30 cellular contexts compared by ENCODE assay signal in the genomic region with DNA sequence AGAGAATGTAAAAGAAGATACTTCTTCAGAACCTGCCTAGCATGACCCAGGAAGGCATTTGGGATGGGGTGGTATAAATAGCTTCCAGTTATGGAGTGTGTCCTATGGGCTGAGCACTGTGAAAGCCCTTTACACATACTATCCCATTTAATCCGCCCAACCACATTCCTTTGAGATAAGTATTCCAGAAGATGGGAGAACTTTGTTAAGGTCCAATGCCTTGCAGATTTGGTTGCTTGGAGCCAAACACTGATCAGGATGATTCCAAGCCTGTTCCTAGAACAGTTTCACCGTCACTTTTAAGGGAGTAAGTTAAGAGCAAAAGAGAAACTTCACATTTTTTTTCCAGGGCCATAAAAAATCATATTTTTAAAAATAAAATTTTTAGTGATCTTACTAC.
A peak's percentile ranks its signal among the peaks of the same experiment; 100 is the strongest.
DNase-seq lines count a peak whose midpoint lies in the region; ATAC-seq and TF ChIP-seq lines count a peak whose summit lies in the region.
"Had no signal": no experiment of that assay in that cellular context is flagged by ENCODE, and none has a peak within 500 bp of the region (broad histone marks: within the 10 kb centered on the region; RNA-seq: fewer than 3 reads in every experiment).

No MANE protein-coding gene starts in this region.

- H3K27ac ChIP-seq in gastroesophageal sphincter (peak overlapping the region in 2 of 4 donors; percentile 43 to 52), sigmoid colon (peak overlapping the region in 3 of 4 donors; percentile 16 to 42 (median 23))
- H3K27ac ChIP-seq: PC-9 had no signal

- no peak for TF ChIP-seq CTCF in gastroesophageal sphincter (IDR thresholded peaks at IDR 0.05)
- no peak for TF ChIP-seq CTCF in sigmoid colon (IDR thresholded peaks at IDR 0.05)

- H3K4me1 ChIP-seq in gastroesophageal sphincter (peaks cover 0 to 14% (median 0%) of the 10 kb centered on the region in 3 donors), sigmoid colon (no peaks in the 10 kb centered on the region)

- no peaks in the 10 kb centered on the region for H3K36me3 ChIP-seq in gastroesophageal sphincter
- no peaks in the 10 kb centered on the region for H3K36me3 ChIP-seq in sigmoid colon
- H3K36me3 ChIP-seq: BE2C, MG63 had no signal

- 13% methylated on average over 2 of the region's 2 CpGs; no CpG with 5 or more reads in 1 of the 2 donors for WGBS in gastroesophageal sphincter (ENCODE audit: low coverage in 1 of 2), 2 donors
- WGBS in sigmoid colon, 2 donors, result 84 to 86% methylated on average over 2 of the region's 2 CpGs

- DNase-seq in Right ventricle myocardium superior, result no peak
- no peak for DNase-seq in cardiac septum (ENCODE audit: low spot score)
- DNase-seq in sigmoid colon, result peak; percentile 39
- no peak for DNase-seq in ureter (ENCODE audit: low spot score)
- DNase-seq: 8988T; ACHN; BE2C; CD8-positive, alpha-beta memory T cell; DMS 273 treated with DMSO at 0.1 percent for 48 hours; DMS79; GF-D8; H9; IMR-90; KG1; MG63; NCI-H1105 treated with DMSO at 0.1 percent for 48 hours; NCI-H146; NCI-H1930; NCI-H2107; NCI-H446; NCI-H526; NCI-H82; NK-92 treated with Interleukin-12 subunit alpha and Interleukin-12 subunit beta, amount 100 ng/mL, for 24 hours; PC-9; RPMI8226; SHP77 treated with DMSO at 0.1 percent for 48 hours had no signal

- H3K4me3 ChIP-seq in gastroesophageal sphincter, result no peak overlapping the region
- H3K4me3 ChIP-seq in sigmoid colon, result no peak overlapping the region
- H3K4me3 ChIP-seq: GM23338, MG63, PC-9 had no signal

- H3K9me3 ChIP-seq in gastroesophageal sphincter (no peaks in the 10 kb centered on the region), sigmoid colon (no peaks in the 10 kb centered on the region)
- H3K9me3 ChIP-seq: BE2C, MG63 had no signal

- intact Hi-C loops in Right ventricle myocardium superior (cut with DNase I), result no loop called here
- intact Hi-C loops in cardiac septum (cut with DNase I), result no loop called here
- intact Hi-C loops in sigmoid colon (cut with DNase I), result no loop called here

- TF ChIP-seq EP300 in gastroesophageal sphincter (IDR thresholded peaks at IDR 0.05), result no peak
- no peak for TF ChIP-seq EP300 in sigmoid colon (IDR thresholded peaks at IDR 0.05)

- no peak for TF ChIP-seq POLR2A in gastroesophageal sphincter (IDR thresholded peaks at IDR 0.05)
- TF ChIP-seq POLR2A in sigmoid colon (IDR thresholded peaks at IDR 0.05), result no peak

- H3K27me3 ChIP-seq in gastroesophageal sphincter (no peaks in the 10 kb centered on the region), sigmoid colon (no peaks in the 10 kb centered on the region)
- H3K27me3 ChIP-seq: BE2C, MG63 had no signal

- ATAC-seq in Right ventricle myocardium superior (ENCODE audit: poor library complexity) (peak; percentile 34), gastroesophageal sphincter (peak; percentile 34), HG03196 (IDR thresholded peaks at IDR 0.05; ENCODE audit: unreplicated experiment) (no peak), GM21723 (IDR thresholded peaks at IDR 0.05; ENCODE audit: unreplicated experiment) (no peak)
- ATAC-seq: GM23338 had no signal

Comparison
In these comparisons a context has a peak if more than half of its experiments do, and no peak if none do; other contexts are left out.
1. ATAC-seq: peak in Right ventricle myocardium superior (single experiment) and gastroesophageal sphincter (single experiment); none in HG03196 (single experiment) and GM21723 (single experiment).